In the genomic region with DNA sequence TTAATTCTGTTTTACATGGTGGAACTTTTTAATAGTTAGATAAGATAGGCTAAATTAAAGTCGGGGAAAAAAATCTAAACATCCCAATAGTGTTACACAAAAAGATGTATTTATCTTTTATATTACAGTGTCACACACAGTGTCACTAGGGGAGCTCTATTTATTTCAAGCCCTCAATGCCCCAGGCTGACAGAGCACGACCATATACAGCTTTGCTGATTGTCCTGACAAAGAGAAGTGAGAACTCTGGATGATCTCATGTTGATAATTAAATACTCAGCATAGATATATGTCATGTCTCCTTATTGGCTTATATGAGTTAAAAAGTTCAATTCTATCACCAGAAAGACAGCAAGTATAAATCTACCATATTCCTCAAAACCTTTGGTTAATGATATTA, we compare ENCODE assay signal across 18 cellular contexts.
"Had no signal": no experiment of that assay in that cellular context is flagged by ENCODE, and none has a peak within 500 bp of the region (broad histone marks: within the 10 kb centered on the region; RNA-seq: fewer than 3 reads in every experiment).

No MANE protein-coding gene starts in this region.

- H3K36me3 Mint-ChIP-seq: naive thymus-derived CD8-positive, alpha-beta T cell; stimulated activated memory B cell treated with anti-CD40 and anti-IgM and Interleukin-4, amounts not matched to agents 10 μg/mL and 1 μg/mL and 100 μg/mL, for 72 hours had no signal

- ATAC-seq: gastrocnemius medialis; heart right ventricle; mucosa of descending colon; naive thymus-derived CD8-positive, alpha-beta T cell; sciatic nerve; stimulated activated memory B cell treated with anti-CD40 and anti-IgM and Interleukin-4, amounts not matched to agents 10 μg/mL and 1 μg/mL and 100 μg/mL, for 72 hours; stimulated activated naive CD8-positive, alpha-beta T cell treated with anti-CD3 and anti-CD28 coated beads, Interleukin-15, amount 100 ng/mL, for 72 hours had no signal

- H3K9me3 Mint-ChIP-seq: stimulated activated memory B cell treated with anti-CD40 and anti-IgM and Interleukin-4, amounts not matched to agents 10 μg/mL and 1 μg/mL and 100 μg/mL, for 72 hours had no signal

- DNase-seq: dorsolateral prefrontal cortex; effector CD8-positive, alpha-beta T cell; gastrocnemius medialis; heart right ventricle; hypothalamus; kidney glomerular epithelial cell; mammary epithelial cell; mucosa of descending colon; naive thymus-derived CD8-positive, alpha-beta T cell; posterior cingulate gyrus; spleen; stimulated activated CD4-positive, alpha-beta T cell treated with anti-CD3 and anti-CD28 coated beads, Interleukin-15, amount 100 ng/mL, for 24 hours; stimulated activated CD4-positive, alpha-beta T cell treated with anti-CD3 and anti-CD28 coated beads, Interleukin-1b, Interleukin-23, amount 100 ng/mL, for 48 hours; stimulated activated CD4-positive, alpha-beta T cell treated with anti-CD3 and anti-CD28 coated beads, Interleukin-4, amount 100 ng/mL, for 24 hours; stimulated activated naive CD8-positive, alpha-beta T cell treated with anti-CD3 and anti-CD28 coated beads, Interleukin-15, amount 100 ng/mL, for 72 hours; transverse colon had no signal

- H3K27me3 Mint-ChIP-seq: naive thymus-derived CD8-positive, alpha-beta T cell; stimulated activated memory B cell treated with anti-CD40 and anti-IgM and Interleukin-4, amounts not matched to agents 10 μg/mL and 1 μg/mL and 100 μg/mL, for 72 hours; stimulated activated naive CD8-positive, alpha-beta T cell treated with anti-CD3 and anti-CD28 coated beads, Interleukin-15, amount 100 ng/mL, for 72 hours had no signal

- H3K4me1 Mint-ChIP-seq: naive thymus-derived CD8-positive, alpha-beta T cell; stimulated activated memory B cell treated with anti-CD40 and anti-IgM and Interleukin-4, amounts not matched to agents 10 μg/mL and 1 μg/mL and 100 μg/mL, for 72 hours; stimulated activated naive CD8-positive, alpha-beta T cell treated with anti-CD3 and anti-CD28 coated beads, Interleukin-15, amount 100 ng/mL, for 72 hours had no signal

- H3K27ac Mint-ChIP-seq: naive thymus-derived CD8-positive, alpha-beta T cell; stimulated activated memory B cell treated with anti-CD40 and anti-IgM and Interleukin-4, amounts not matched to agents 10 μg/mL and 1 μg/mL and 100 μg/mL, for 72 hours; stimulated activated naive CD8-positive, alpha-beta T cell treated with anti-CD3 and anti-CD28 coated beads, Interleukin-15, amount 100 ng/mL, for 72 hours had no signal

- H3K4me3 Mint-ChIP-seq: naive thymus-derived CD8-positive, alpha-beta T cell; stimulated activated memory B cell treated with anti-CD40 and anti-IgM and Interleukin-4, amounts not matched to agents 10 μg/mL and 1 μg/mL and 100 μg/mL, for 72 hours; stimulated activated naive CD8-positive, alpha-beta T cell treated with anti-CD3 and anti-CD28 coated beads, Interleukin-15, amount 100 ng/mL, for 72 hours had no signal
